In the genomic region with DNA sequence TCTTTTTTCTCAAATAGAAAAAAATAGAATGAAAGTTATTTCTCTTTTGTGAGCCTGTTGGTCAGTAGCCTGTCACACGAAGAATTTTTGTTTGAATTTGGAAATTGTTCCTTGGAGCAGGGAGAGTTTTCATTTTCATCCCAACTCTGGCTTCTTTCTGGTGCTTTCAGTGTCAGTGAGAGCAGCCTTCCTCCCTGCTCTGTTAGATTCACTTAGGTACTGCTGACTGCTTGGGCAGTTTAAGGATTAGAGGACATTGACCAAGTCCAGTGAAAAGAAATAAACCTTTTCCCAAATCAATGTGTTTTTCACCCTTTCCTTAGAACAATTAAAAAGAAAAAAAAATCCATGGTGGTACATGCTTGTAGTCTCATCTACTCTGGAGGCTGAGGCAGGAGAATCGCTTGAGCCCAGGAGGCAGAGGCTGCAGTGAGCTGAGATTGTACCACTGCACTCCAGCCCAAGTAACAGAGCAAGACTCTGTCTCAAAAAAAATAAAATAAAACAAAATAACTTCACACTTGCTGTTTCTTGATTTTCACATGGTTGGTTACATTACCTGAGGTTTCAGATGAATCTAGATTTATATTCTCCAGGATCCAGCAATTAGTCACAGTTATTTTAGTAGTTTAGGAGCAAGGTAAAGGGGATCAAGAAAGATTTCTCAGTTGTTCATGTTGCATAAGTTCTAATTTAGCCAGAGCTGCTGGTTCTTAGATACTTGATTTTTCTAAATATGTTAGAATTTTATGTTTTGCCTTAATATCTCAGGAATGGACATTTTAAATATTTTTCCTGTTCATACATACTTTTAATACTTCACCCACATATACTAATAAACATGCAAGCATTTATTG, we compare ENCODE assay signal across 8 cellular contexts.
A peak's percentile ranks its signal among the peaks of the same experiment; 100 is the strongest.
DNase-seq lines count a peak whose midpoint lies in the region; ATAC-seq and TF ChIP-seq lines count a peak whose summit lies in the region.

No MANE protein-coding gene starts in this region.

- intact Hi-C loops in spleen (cut with DNase I; ENCODE audit: low total_unique reads) (no loop called here), lower leg skin (cut with DNase I; ENCODE audit: low total_unique reads) (no loop called here)

- peaks cover 0 to 2% of the 10 kb centered on the region in 2 donors for H3K9me3 Mint-ChIP-seq in activated naive CD4-positive, alpha-beta T cell treated with anti-CD3 and anti-CD28 coated beads, Interleukin-2, amount 50 U/mL, for 72 hours

- H3K36me3 ChIP-seq in spleen: no peaks in the 10 kb centered on the region

- no peak for DNase-seq in activated naive CD4-positive, alpha-beta T cell treated with anti-CD3 and anti-CD28 coated beads, Interleukin-2, amount 50 U/mL, for 72 hours (ENCODE audit: low spot score in 2 of 2)
- no peak for DNase-seq in spleen
- DNase-seq in lower leg skin (ENCODE audit: low spot score in 2 of 2): no peak
- DNase-seq in CD1c-positive myeloid dendritic cell (ENCODE audit: extremely low spot score): no peak
- DNase-seq in hippocampal formation (lab: John Stamatoyannopoulos, UW): no peak
- no peak for DNase-seq in NCI-H128 (lab: John Stamatoyannopoulos, UW; ENCODE audit: unreplicated experiment)

- H3K27ac Mint-ChIP-seq in activated naive CD4-positive, alpha-beta T cell treated with anti-CD3 and anti-CD28 coated beads, Interleukin-2, amount 50 U/mL, for 72 hours: peak overlapping the region; percentile 88 to 92

- peaks cover 0 to 4% of the 10 kb centered on the region in 2 donors for H3K36me3 Mint-ChIP-seq in activated naive CD4-positive, alpha-beta T cell treated with anti-CD3 and anti-CD28 coated beads, Interleukin-2, amount 50 U/mL, for 72 hours

- ATAC-seq in GM19372 (IDR thresholded peaks at IDR 0.05; ENCODE audit: low read depth, unreplicated experiment) (peak; percentile 12), HG03280 (IDR thresholded peaks at IDR 0.05; ENCODE audit: unreplicated experiment) (peak; percentile 10)
- ATAC-seq in activated naive CD4-positive, alpha-beta T cell treated with anti-CD3 and anti-CD28 coated beads, Interleukin-2, amount 50 U/mL, for 72 hours: peak; percentile 19 to 28

- peaks cover 0 to 4% (median 0%) of the 10 kb centered on the region in 8 donors for H3K9me3 ChIP-seq in spleen

- no peak overlapping the region for H3K4me3 ChIP-seq in spleen
- H3K4me3 ChIP-seq in lower leg skin (ENCODE audit: low read depth, poor library complexity, severe bottlenecking): no peak overlapping the region

- TF ChIP-seq POLR2A in spleen (IDR thresholded peaks at IDR 0.05) (no peak), lower leg skin (IDR thresholded peaks at IDR 0.05) (no peak)

- TF ChIP-seq CTCF in spleen (IDR thresholded peaks at IDR 0.05 in 8 of 11, conservative IDR thresholded peaks at IDR 0.05 in 3 of 11): no peak
- no peak for TF ChIP-seq CTCF in lower leg skin (IDR thresholded peaks at IDR 0.05)

- WGBS in spleen, 5 donors: 76 to 95% (median 90%) methylated on average over 2 of the region's 2 CpGs
- WGBS in lower leg skin, 2 donors: 94 to 96% methylated on average over 2 of the region's 2 CpGs

- no peaks in the 10 kb centered on the region for H3K27me3 ChIP-seq in spleen (replicated peaks in 1 of 7)

- H3K4me1 ChIP-seq in spleen: peaks cover 41 to 100% (median 76%) of the 10 kb centered on the region in 6 donors

- peak overlapping the region; percentile 66 to 92 (median 82) for H3K27ac ChIP-seq in spleen
